In the genomic region with DNA sequence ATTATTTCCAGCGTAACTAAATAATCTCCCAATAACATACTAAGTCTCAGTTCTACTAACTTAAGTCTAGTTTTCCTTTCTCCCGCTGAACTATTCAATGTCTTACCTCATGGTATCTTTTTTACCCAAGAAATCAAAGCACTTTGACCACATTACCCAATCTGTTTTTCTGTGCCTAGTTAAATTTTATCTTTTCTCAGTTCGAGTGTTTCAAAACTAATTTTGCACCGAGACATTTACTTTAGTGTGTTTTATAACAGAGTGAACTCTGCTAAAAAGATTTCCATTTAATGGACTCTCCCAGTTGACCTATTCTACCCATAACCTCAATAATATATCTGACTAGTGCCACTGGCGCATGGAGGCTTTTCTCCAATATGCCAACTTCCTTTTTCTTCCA, we compare ENCODE assay signal across 24 cellular contexts.
DNase-seq lines count a peak whose midpoint lies in the region; ATAC-seq, FAIRE-seq and TF ChIP-seq lines count a peak whose summit lies in the region.
"Had no signal": no experiment of that assay in that cellular context is flagged by ENCODE, and none has a peak within 500 bp of the region (broad histone marks: within the 10 kb centered on the region; RNA-seq: fewer than 3 reads in every experiment).

No MANE protein-coding gene starts in this region.

- H3K27ac Mint-ChIP-seq in activated naive CD4-positive, alpha-beta T cell treated with anti-CD3 and anti-CD28 coated beads, Interleukin-2, amount 10 ng/mL, durations not matched to agents 7 days and 5 days, result no peak overlapping the region
- H3K27ac Mint-ChIP-seq: CD14-positive monocyte; CD4-positive, alpha-beta T cell had no signal

- H3K4me3 Mint-ChIP-seq in activated naive CD4-positive, alpha-beta T cell treated with anti-CD3 and anti-CD28 coated beads, Interleukin-2, amount 10 ng/mL, durations not matched to agents 7 days and 5 days, result no peak overlapping the region
- H3K4me3 Mint-ChIP-seq: CD14-positive monocyte; CD4-positive, alpha-beta T cell; CD8-positive, alpha-beta memory T cell had no signal

- WGBS in right lobe of liver (ENCODE audit: insufficient coverage, low coverage, low lambda C conversion rate, missing lambda C conversion rate), result 26% methylated on average over 5 of the region's 5 CpGs

- peaks cover 15% of the 10 kb centered on the region for H3K4me1 Mint-ChIP-seq in activated naive CD4-positive, alpha-beta T cell treated with anti-CD3 and anti-CD28 coated beads, Interleukin-2, amount 10 ng/mL, durations not matched to agents 7 days and 5 days

- TF ChIP-seq CTCF in right lobe of liver (IDR thresholded peaks at IDR 0.05), result no peak

- peak; percentile 21 for ATAC-seq in left lobe of liver
- peak; percentile 4 to 23 (median 16) for ATAC-seq in right lobe of liver
- ATAC-seq: A549 had no signal

- no peak for TF ChIP-seq POLR2A in right lobe of liver (IDR thresholded peaks at IDR 0.05)

- peak overlapping the region in 2 of 3 donors; percentile 12 to 23 for H3K4me3 ChIP-seq in right lobe of liver
- H3K4me3 ChIP-seq: A549; BLaER1 treated with 17β-estradiol and CSF1 and Interleukin-3, amounts not matched to agents 10 nM and 100 nM; GM23248 had no signal

- DNase-seq in GM18507 (ENCODE audit: extremely low spot score, insufficient read length, low read depth) (no peak), left lobe of liver (ENCODE audit: low spot score) (no peak), right lobe of liver (no peak), glomerular visceral epithelial cell (ENCODE audit: extremely low spot score) (no peak)
- no peak for DNase-seq in activated naive CD4-positive, alpha-beta T cell treated with anti-CD3 and anti-CD28 coated beads, Interleukin-2, amount 10 ng/mL, durations not matched to agents 7 days and 5 days
- no peak for DNase-seq in NK-92 treated with Interleukin-12 subunit alpha and Interleukin-12 subunit beta, amount 100 ng/mL, for 24 hours (lab: John Stamatoyannopoulos, UW)
- DNase-seq: 8988T; ACHN; AML-193; BE2C; Calu3; CD4-positive, alpha-beta T cell; CD8-positive, alpha-beta memory T cell; DMS53; DMS79 treated with DMSO at 0.1 percent for 48 hours; GF-D8; GM23248; H7; HCEC 1CT had no signal

- no peaks in the 10 kb centered on the region for H3K27me3 Mint-ChIP-seq in activated naive CD4-positive, alpha-beta T cell treated with anti-CD3 and anti-CD28 coated beads, Interleukin-2, amount 10 ng/mL, durations not matched to agents 7 days and 5 days
- H3K27me3 Mint-ChIP-seq: CD4-positive, alpha-beta T cell; CD8-positive, alpha-beta memory T cell had no signal

- H3K27ac ChIP-seq in right lobe of liver, result peak overlapping the region; percentile 31 to 87 (median 79)
- H3K27ac ChIP-seq: A549; BLaER1 treated with 17β-estradiol and CSF1 and Interleukin-3, amounts not matched to agents 10 nM and 100 nM; GM23248 had no signal

- H3K9me3 Mint-ChIP-seq in activated naive CD4-positive, alpha-beta T cell treated with anti-CD3 and anti-CD28 coated beads, Interleukin-2, amount 10 ng/mL, durations not matched to agents 7 days and 5 days, result no peaks in the 10 kb centered on the region
- H3K9me3 Mint-ChIP-seq: CD14-positive monocyte; CD4-positive, alpha-beta T cell; CD8-positive, alpha-beta memory T cell had no signal

- H3K36me3 Mint-ChIP-seq in activated naive CD4-positive, alpha-beta T cell treated with anti-CD3 and anti-CD28 coated beads, Interleukin-2, amount 10 ng/mL, durations not matched to agents 7 days and 5 days, result no peaks in the 10 kb centered on the region
- H3K36me3 Mint-ChIP-seq: CD14-positive monocyte had no signal

- CTCF ChIA-PET in activated naive CD4-positive, alpha-beta T cell treated with anti-CD3 and anti-CD28 coated beads, Interleukin-2, amount 10 ng/mL, durations not matched to agents 7 days and 5 days (lab: Charles Lee), result no interaction called here

- H3K4me1 ChIP-seq in right lobe of liver, result peaks cover 0 to 25% (median under 1%) of the 10 kb centered on the region in 4 donors
- H3K4me1 ChIP-seq: A549 had no signal

- FAIRE-seq in GM18507 (lab: Jason Lieb, UNC), result peak; percentile 26
- FAIRE-seq: A549, GM12891, H1 had no signal

- H3K36me3 ChIP-seq in right lobe of liver, result no peaks in the 10 kb centered on the region
- H3K36me3 ChIP-seq: BE2C; BLaER1 treated with 17β-estradiol and CSF1 and Interleukin-3, amounts not matched to agents 10 nM and 100 nM had no signal

- no peaks in the 10 kb centered on the region for H3K27me3 ChIP-seq in right lobe of liver
- H3K27me3 ChIP-seq: BE2C; BLaER1 treated with 17β-estradiol and CSF1 and Interleukin-3, amounts not matched to agents 10 nM and 100 nM had no signal

- intact Hi-C loops in right lobe of liver (cut with DNase I), result loop anchor here in 1 of 2 donors (10.0 kb wide), 1 partner anchor 267 kb away; no protein-coding TSS in a partner anchor

- no peaks in the 10 kb centered on the region for H3K9me3 ChIP-seq in right lobe of liver
- H3K9me3 ChIP-seq: A549; BE2C; BLaER1 treated with 17β-estradiol and CSF1 and Interleukin-3, amounts not matched to agents 10 nM and 100 nM had no signal
